ENCODE assay signal across 8 cellular contexts in genomic region chr12:575948-576612, GRCh38.
DNase-seq lines count a peak whose midpoint lies in the region; TF ChIP-seq lines count a peak whose summit lies in the region.

No MANE protein-coding gene starts in this region.

- H3K9me3 ChIP-seq in NT2/D1 (ENCODE audit: insufficient read depth, low read length), result no peaks in the 10 kb centered on the region
- H3K9me3 ChIP-seq in muscle layer of colon (ENCODE audit: low read length), result no peaks in the 10 kb centered on the region

- H3K4me1 ChIP-seq in NT2/D1 (ENCODE audit: insufficient read depth, insufficient read length) (peaks cover 31% of the 10 kb centered on the region), muscle layer of colon (ENCODE audit: insufficient read depth, low read length) (peaks cover 31% of the 10 kb centered on the region)

- H3K9ac ChIP-seq in NT2/D1 (ENCODE audit: insufficient read length, low read depth), result peak overlapping the region; percentile 81
- no peak overlapping the region for H3K9ac ChIP-seq in muscle layer of colon (ENCODE audit: low read length)

- H3K36me3 ChIP-seq in NT2/D1 (ENCODE audit: insufficient read depth, insufficient read length, low read length) (no peaks in the 10 kb centered on the region), muscle layer of colon (ENCODE audit: insufficient read depth, low read length) (no peaks in the 10 kb centered on the region)

- H3K27ac ChIP-seq in muscle layer of colon (ENCODE audit: low read depth, low read length), result peak overlapping the region; percentile 36

- DNase-seq in NCI-H187 (lab: John Stamatoyannopoulos, UW) (peak; percentile 43 to 52), NCI-H187 treated with DMSO at 0.1 percent for 48 hours (lab: John Stamatoyannopoulos, UW) (no peak), HPDE6-E6E7 (ENCODE audit: extremely low spot score) (peak; percentile 77), NT2/D1 (ENCODE audit: low read depth, low spot score) (peak; percentile 90), activated T-cell treated with anti-CD3 and anti-CD28 coated beads for 1 hour (ENCODE audit: low read depth) (peak; percentile 78), epithelial cell of proximal tubule (ENCODE audit: low read depth) (no peak)
- DNase-seq in stimulated activated CD8-positive, alpha-beta memory T cell treated with anti-CD3 and anti-CD28 coated beads, Interleukin-7, amount 100 ng/mL, for 1 hour (ENCODE audit: low read depth in 2 of 2), result peak; percentile 69 to 77

- TF ChIP-seq CTCF in epithelial cell of proximal tubule (conservative IDR thresholded peaks at IDR 0.05; ENCODE audit: low read depth, low read length), result peak; percentile 91

- no peaks in the 10 kb centered on the region for H3K27me3 ChIP-seq in NT2/D1 (ENCODE audit: insufficient read depth, insufficient read length)
- no peaks in the 10 kb centered on the region for H3K27me3 ChIP-seq in muscle layer of colon (ENCODE audit: control insufficient read depth in 1 of 2, insufficient read depth in 2 of 2, low read length in 2 of 2)

- H3K4me3 ChIP-seq in NT2/D1 (ENCODE audit: insufficient read length, low read depth) (no peak overlapping the region), epithelial cell of proximal tubule (ENCODE audit: low read depth, low read length) (peak overlapping the region; percentile 24), muscle layer of colon (ENCODE audit: low read depth in 1 of 2, low read length in 2 of 2) (peak overlapping the region; percentile 4 to 28)

Comparison
In these comparisons a context has a peak if more than half of its experiments do, and no peak if none do; other contexts are left out.
1. DNase-seq: peak in NCI-H187 (2 of 2), HPDE6-E6E7 (single experiment), NT2/D1 (single experiment), activated T-cell treated with anti-CD3 and anti-CD28 coated beads for 1 hour (single experiment) and stimulated activated CD8-positive, alpha-beta memory T cell treated with anti-CD3 and anti-CD28 coated beads, Interleukin-7, amount 100 ng/mL, for 1 hour (2 of 2); none in NCI-H187 treated with DMSO at 0.1 percent for 48 hours (single experiment) and epithelial cell of proximal tubule (single experiment).